In the genomic region with DNA sequence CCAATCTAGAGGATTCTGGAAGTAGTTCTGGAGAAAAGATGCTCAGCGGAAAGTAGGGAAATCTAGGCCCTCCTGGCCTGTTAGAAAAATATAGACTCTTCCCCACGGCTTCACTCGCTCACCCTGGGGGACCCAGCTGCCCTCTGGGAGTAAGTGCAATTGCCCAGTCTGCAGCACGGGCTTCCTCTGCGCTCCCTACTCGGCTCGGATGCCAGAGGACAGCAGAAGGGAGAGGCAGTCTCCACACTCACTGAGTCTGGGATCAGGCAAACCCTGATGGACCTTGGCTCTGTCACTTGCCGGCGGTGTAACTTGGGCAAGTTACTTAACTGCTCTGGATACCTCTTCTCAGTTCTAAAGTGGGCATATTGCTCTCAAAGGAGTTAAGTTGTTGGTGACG, we compare ENCODE assay signal across 11 cellular contexts. TPM values are rescaled to one million over a fixed set of nuclear protein-coding genes. Genes with fewer than 3 reads are reported as not detected.
DNase-seq lines count a peak whose midpoint lies in the region; ATAC-seq, FAIRE-seq and TF ChIP-seq lines count a peak whose summit lies in the region.
"Had no signal": no experiment of that assay in that cellular context is flagged by ENCODE, and none has a peak within 500 bp of the region (broad histone marks: within the 10 kb centered on the region; RNA-seq: fewer than 3 reads in every experiment).

No MANE protein-coding gene starts in this region.

- H3K27ac ChIP-seq in sigmoid colon (peak overlapping the region in 3 of 4 donors; percentile 50 to 72 (median 62)), suprapubic skin (no peak overlapping the region), SJCRH30 (no peak overlapping the region)
- H3K27ac ChIP-seq: right lobe of liver had no signal

- H3K4me3 ChIP-seq in iPS-18c (ENCODE audit: insufficient read depth, low read depth, low read length), result peak overlapping the region; percentile 64
- peak overlapping the region in 3 of 4 donors; percentile 46 to 54 (median 49) for H3K4me3 ChIP-seq in sigmoid colon
- no peak overlapping the region for H3K4me3 ChIP-seq in suprapubic skin
- no peak overlapping the region for H3K4me3 ChIP-seq in SJCRH30
- H3K4me3 ChIP-seq: right lobe of liver had no signal

- TF ChIP-seq POLR2A in GM12892 (IDR thresholded peaks at IDR 0.05; ENCODE audit: low read depth, low read length), result no peak
- no peak for TF ChIP-seq POLR2A in sigmoid colon (IDR thresholded peaks at IDR 0.05)
- no peak for TF ChIP-seq POLR2A in suprapubic skin (IDR thresholded peaks at IDR 0.05)

- H3K9me3 ChIP-seq in iPS-18c (ENCODE audit: control insufficient read depth, insufficient read depth, low read length) (no peaks in the 10 kb centered on the region), sigmoid colon (no peaks in the 10 kb centered on the region), suprapubic skin (no peaks in the 10 kb centered on the region), SJCRH30 (replicated peaks) (no peaks in the 10 kb centered on the region)
- H3K9me3 ChIP-seq: right lobe of liver had no signal

- TF ChIP-seq CTCF in activated B cell treated with CpG ODN at 0.5 μM for 24 hours (IDR thresholded peaks at IDR 0.05), result no peak
- TF ChIP-seq CTCF in sigmoid colon (IDR thresholded peaks at IDR 0.05), result no peak
- TF ChIP-seq CTCF in suprapubic skin (IDR thresholded peaks at IDR 0.05), result no peak

- H3K9me3 Mint-ChIP-seq in activated B cell treated with CpG ODN at 0.5 μM for 24 hours, result no peaks in the 10 kb centered on the region

- ATAC-seq in activated B cell treated with CpG ODN at 0.5 μM for 24 hours (ENCODE audit: low read depth) (no peak), HG02870 (IDR thresholded peaks at IDR 0.05; ENCODE audit: unreplicated experiment) (no peak)

- TF ChIP-seq EP300 in sigmoid colon (IDR thresholded peaks at IDR 0.05) (no peak), suprapubic skin (IDR thresholded peaks at IDR 0.05) (no peak)

- peaks cover 51% of the 10 kb centered on the region for H3K27me3 Mint-ChIP-seq in activated B cell treated with CpG ODN at 0.5 μM for 24 hours

- POLR2A ChIA-PET in activated B cell treated with CpG ODN at 0.5 μM for 24 hours (lab: Charles Lee), result no interaction called here

- peak overlapping the region; percentile 89 for H3K4me3 Mint-ChIP-seq in activated B cell treated with CpG ODN at 0.5 μM for 24 hours

- H3K36me3 Mint-ChIP-seq in activated B cell treated with CpG ODN at 0.5 μM for 24 hours (ENCODE audit: low read depth), result no peaks in the 10 kb centered on the region

- H3K27ac Mint-ChIP-seq in activated B cell treated with CpG ODN at 0.5 μM for 24 hours, result no peak overlapping the region

- CTCF ChIA-PET in activated B cell treated with CpG ODN at 0.5 μM for 24 hours (lab: Charles Lee), result no interaction called here

- 17 to 19% methylated on average over 10 of the region's 10 CpGs for WGBS in sigmoid colon, 2 donors
- WGBS in suprapubic skin, result 39% methylated on average over 10 of the region's 10 CpGs

- peaks cover 32% of the 10 kb centered on the region for H3K4me1 Mint-ChIP-seq in activated B cell treated with CpG ODN at 0.5 μM for 24 hours

- H3K36me3 ChIP-seq in sigmoid colon, result no peaks in the 10 kb centered on the region
- no peaks in the 10 kb centered on the region for H3K36me3 ChIP-seq in suprapubic skin
- H3K36me3 ChIP-seq in SJCRH30, result no peaks in the 10 kb centered on the region
- H3K36me3 ChIP-seq: right lobe of liver had no signal

- peak; percentile 24 for FAIRE-seq in GM12892 (lab: Jason Lieb, UNC)

- H3K27me3 ChIP-seq in sigmoid colon (peaks cover 17 to 70% (median 32%) of the 10 kb centered on the region in 3 donors), suprapubic skin (peaks cover 65% of the 10 kb centered on the region), SJCRH30 (no peaks in the 10 kb centered on the region)

- H3K4me1 ChIP-seq in sigmoid colon (peaks cover 0 to 28% (median 27%) of the 10 kb centered on the region in 4 donors), suprapubic skin (peaks cover 26% of the 10 kb centered on the region), SJCRH30 (no peaks in the 10 kb centered on the region)

- intact Hi-C loops in activated B cell treated with CpG ODN at 0.5 μM for 24 hours (cut with micrococcal nuclease), result loop anchor here (5.0 kb wide), 3 partner anchors 117 to 517 kb away; partner anchors contain the start of gene BEND4
- intact Hi-C loops in sigmoid colon (cut with DNase I), result no loop called here

- DNase-seq in GM12892 (ENCODE audit: insufficient read length), result no peak
- no peak for DNase-seq in activated B cell treated with CpG ODN at 0.5 μM for 24 hours
- no peak for DNase-seq in sigmoid colon
- DNase-seq in suprapubic skin (ENCODE audit: low spot score in 2 of 2), result no peak
- no peak for DNase-seq in SJCRH30
- DNase-seq: amygdala, DMS 273 treated with DMSO at 0.1 percent for 48 hours, left cardiac atrium, right lobe of liver had no signal

RNA-seq across cellular contexts. Expression of gene SHISA3, which starts 2.1 kb away (rescaled TPM):
- polyA plus RNA-seq in GM12892 (2012; ENCODE audit: missing spikeins), result 4.2 TPM
- not detected in 2 replicates for total RNA-seq in activated B cell treated with CpG ODN at 0.5 μM for 24 hours
- total RNA-seq in sigmoid colon, result 10 to 100 TPM in 1 of 4 donors, 1 to 10 TPM in 3; 2.5 to 13.9 (median 4.3) TPM
- polyA plus RNA-seq in sigmoid colon, result 1 to 10 TPM in 2 of 3 donors, not detected in 1; 2.1 to 7.2 TPM
- total RNA-seq in suprapubic skin, result under 1 TPM in 1 of 4 donors, not detected in 3; 0.72 TPM
- total RNA-seq in SJCRH30 (2014; rRNA removed; shearing (Covaris generic)), result not detected in 2 replicates

Comparison
In these comparisons a context has a peak if more than half of its experiments do, and no peak if none do; other contexts are left out.
1. H3K4me3 ChIP-seq: peak in iPS-18c (single experiment) and sigmoid colon (3 of 4); none in suprapubic skin (single experiment) and SJCRH30 (single experiment).
2. H3K27ac ChIP-seq: peak in sigmoid colon (3 of 4); none in suprapubic skin (single experiment) and SJCRH30 (single experiment).